Comparison of ENCODE assay signal across 9 cellular contexts in the genomic region with DNA sequence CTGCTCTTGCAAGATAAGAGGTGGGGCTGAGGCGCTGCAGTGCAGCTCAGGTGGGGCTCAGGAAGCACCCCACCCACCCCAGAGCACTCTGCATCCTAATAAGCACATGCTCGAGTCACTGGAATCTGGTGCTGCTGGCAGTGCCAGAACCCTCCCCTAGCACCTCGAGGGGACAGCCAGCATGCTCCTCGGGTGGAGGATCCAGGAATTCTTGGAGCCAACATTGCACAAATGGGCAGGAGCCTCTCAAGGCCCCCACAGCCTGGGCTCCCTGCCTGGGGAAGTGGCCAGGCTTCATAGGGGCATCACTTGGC. TPM values are rescaled to one million over a fixed set of nuclear protein-coding genes. Genes with fewer than 3 reads are reported as not detected.
"Had no signal": no experiment of that assay in that cellular context is flagged by ENCODE, and none has a peak within 500 bp of the region (broad histone marks: within the 10 kb centered on the region; RNA-seq: fewer than 3 reads in every experiment).

No MANE protein-coding gene starts in this region.

- DNase-seq: gastrocnemius medialis; islet precursor cell; naive thymus-derived CD8-positive, alpha-beta T cell had no signal

- H3K9me3 Mint-ChIP-seq: endodermal cell; naive thymus-derived CD8-positive, alpha-beta T cell; stimulated activated memory B cell treated with anti-CD40 and anti-IgM and Interleukin-4, amounts not matched to agents 10 μg/mL and 1 μg/mL and 100 μg/mL, for 72 hours had no signal

- H3K27ac Mint-ChIP-seq: endodermal cell; stimulated activated memory B cell treated with anti-CD40 and anti-IgM and Interleukin-4, amounts not matched to agents 10 μg/mL and 1 μg/mL and 100 μg/mL, for 72 hours had no signal

- H3K27me3 Mint-ChIP-seq: naive thymus-derived CD8-positive, alpha-beta T cell; stimulated activated memory B cell treated with anti-CD40 and anti-IgM and Interleukin-4, amounts not matched to agents 10 μg/mL and 1 μg/mL and 100 μg/mL, for 72 hours had no signal

- ATAC-seq: gastrocnemius medialis; heart left ventricle; left lobe of liver; naive thymus-derived CD8-positive, alpha-beta T cell; stimulated activated memory B cell treated with anti-CD40 and anti-IgM and Interleukin-4, amounts not matched to agents 10 μg/mL and 1 μg/mL and 100 μg/mL, for 72 hours had no signal

- H3K9me3 ChIP-seq: gastrocnemius medialis, heart left ventricle had no signal

- H3K4me1 Mint-ChIP-seq: stimulated activated memory B cell treated with anti-CD40 and anti-IgM and Interleukin-4, amounts not matched to agents 10 μg/mL and 1 μg/mL and 100 μg/mL, for 72 hours had no signal

- H3K4me3 Mint-ChIP-seq: endodermal cell; naive thymus-derived CD8-positive, alpha-beta T cell; stimulated activated memory B cell treated with anti-CD40 and anti-IgM and Interleukin-4, amounts not matched to agents 10 μg/mL and 1 μg/mL and 100 μg/mL, for 72 hours had no signal

- H3K4me3 ChIP-seq: dorsolateral prefrontal cortex, gastrocnemius medialis, heart left ventricle had no signal

- H3K27ac ChIP-seq: gastrocnemius medialis, heart left ventricle had no signal

- H3K27me3 ChIP-seq: dorsolateral prefrontal cortex, gastrocnemius medialis, heart left ventricle had no signal

RNA-seq across cellular contexts. Expression of gene CABP7, which starts 27.5 kb away (rescaled TPM):
- total RNA-seq: epithelial cell of proximal tubule, gastrocnemius medialis, heart left ventricle, left lobe of liver had no signal
